ENCODE assay signal across 28 cellular contexts in the genomic region with DNA sequence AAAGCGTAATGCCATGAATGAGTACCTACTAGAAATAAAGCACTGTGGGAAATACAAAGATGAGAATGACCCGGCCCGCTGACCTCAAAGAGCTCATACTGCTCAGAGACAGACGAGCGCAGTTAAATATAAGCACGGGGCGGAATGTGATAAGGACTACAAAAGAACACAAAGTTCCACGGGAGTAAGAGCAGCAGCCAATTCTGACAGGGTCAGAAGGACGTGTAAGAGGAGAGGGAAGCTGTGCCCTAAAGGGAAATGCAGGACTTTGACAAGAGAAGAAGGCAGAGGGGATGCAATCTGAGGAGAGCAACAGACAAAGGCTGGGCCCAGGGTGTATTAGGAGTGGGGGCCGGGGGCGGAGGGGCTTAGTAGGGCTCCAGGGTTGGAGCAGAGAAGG.
A peak's percentile ranks its signal among the peaks of the same experiment; 100 is the strongest.
DNase-seq lines count a peak whose midpoint lies in the region; ATAC-seq and TF ChIP-seq lines count a peak whose summit lies in the region.
"Had no signal": no experiment of that assay in that cellular context is flagged by ENCODE, and none has a peak within 500 bp of the region (broad histone marks: within the 10 kb centered on the region; RNA-seq: fewer than 3 reads in every experiment).

No MANE protein-coding gene starts in this region.

- no peak for TF ChIP-seq CTCF in cardiac muscle cell (IDR thresholded peaks at IDR 0.05; ENCODE audit: low read depth, low read length)
- no peak for TF ChIP-seq CTCF in lower lobe of right lung (IDR thresholded peaks at IDR 0.05)
- no peak for TF ChIP-seq CTCF in testis (IDR thresholded peaks at IDR 0.05)

- intact Hi-C loops in lower lobe of right lung (cut with DNase I) (no loop called here), testis (cut with DNase I; ENCODE audit: low total_unique reads) (no loop called here)

- DNase-seq in DMS153 (lab: John Stamatoyannopoulos, UW) (peak; percentile 1), DMS153 treated with DMSO at 0.1 percent for 48 hours (lab: John Stamatoyannopoulos, UW; ENCODE audit: unreplicated experiment) (no peak), cardiac muscle cell (ENCODE audit: low read depth in 1 of 2, low spot score in 1 of 2) (peak in 1 of 2 donors; percentile 88), lower lobe of right lung (no peak), testis (peak; percentile 88), ureter (ENCODE audit: low spot score) (no peak), COLO829 (ENCODE audit: low spot score) (no peak)
- DNase-seq: activated CD4-positive, alpha-beta T cell treated with anti-CD3 and anti-CD28 coated beads for 36 hours; activated gamma-delta T cell treated with Interleukin-2 at 50 U/mL for 16 hours; activated T-cell treated with anti-CD3 and anti-CD28 coated beads, Interleukin-2, amount 50 U/mL, for 1 hour; CD4-positive, CD25-positive, alpha-beta regulatory T cell; DMS53; GDM1; islet precursor cell; MG63; NCI-H1417; NCI-H524 treated with DMSO at 0.1 percent for 48 hours; nucleus accumbens; stimulated activated CD4-positive, alpha-beta T cell treated with anti-CD3 and anti-CD28 coated beads, Interleukin-12 subunit alpha, Interleukin-12 subunit beta, amount 100 ng/mL, for 4 hours; stimulated activated CD4-positive, alpha-beta T cell treated with anti-CD3 and anti-CD28 coated beads, Interleukin-4, amount 100 ng/mL, for 24 hours; stimulated activated naive CD4-positive, alpha-beta T cell; thyroid gland had no signal

- WGBS in testis, 2 donors = 45% methylated on average over 11 of the region's 11 CpGs

- H3K27me3 ChIP-seq in cardiac muscle cell = no peaks in the 10 kb centered on the region
- H3K27me3 ChIP-seq in lower lobe of right lung (ENCODE audit: low read depth) = no peaks in the 10 kb centered on the region
- no peaks in the 10 kb centered on the region for H3K27me3 ChIP-seq in testis
- H3K27me3 ChIP-seq: esophagus muscularis mucosa, gastroesophageal sphincter, MG63, thyroid gland had no signal

- peak overlapping the region; percentile 84 for H3K27ac ChIP-seq in cardiac muscle cell
- no peak overlapping the region for H3K27ac ChIP-seq in lower lobe of right lung
- H3K27ac ChIP-seq in testis = peak overlapping the region; percentile 28 to 78
- H3K27ac ChIP-seq: 22Rv1, esophagus muscularis mucosa, gastroesophageal sphincter, thyroid gland had no signal

- H3K4me1 ChIP-seq in cardiac muscle cell (ENCODE audit: low read depth) (peaks cover 14% of the 10 kb centered on the region), lower lobe of right lung (no peaks in the 10 kb centered on the region), testis (peaks cover 4% of the 10 kb centered on the region)
- H3K4me1 ChIP-seq: gastroesophageal sphincter, thyroid gland had no signal

- ATAC-seq in lower lobe of right lung = peak; percentile 51 to 55
- no peak for ATAC-seq in GM21423 (IDR thresholded peaks at IDR 0.05; ENCODE audit: unreplicated experiment)
- ATAC-seq: activated CD4-positive, alpha-beta T cell treated with anti-CD3 and anti-CD28 coated beads for 36 hours; gastroesophageal sphincter; K562; Panc1 had no signal

- no peaks in the 10 kb centered on the region for H3K9me3 ChIP-seq in cardiac muscle cell (ENCODE audit: low read depth)
- no peaks in the 10 kb centered on the region for H3K9me3 ChIP-seq in lower lobe of right lung
- H3K9me3 ChIP-seq in testis = no peaks in the 10 kb centered on the region
- H3K9me3 ChIP-seq: esophagus muscularis mucosa, gastroesophageal sphincter, MG63, thyroid gland had no signal

- H3K4me3 ChIP-seq in cardiac muscle cell (no peak overlapping the region), lower lobe of right lung (no peak overlapping the region), testis (no peak overlapping the region)
- H3K4me3 ChIP-seq: esophagus muscularis mucosa, gastroesophageal sphincter, K562, MG63, thyroid gland had no signal

- no peak for TF ChIP-seq POLR2A in testis (IDR thresholded peaks at IDR 0.05)

- H3K36me3 ChIP-seq in cardiac muscle cell = no peaks in the 10 kb centered on the region
- H3K36me3 ChIP-seq in lower lobe of right lung = no peaks in the 10 kb centered on the region
- H3K36me3 ChIP-seq in testis (ENCODE audit: low read depth, missing control alignments) = no peaks in the 10 kb centered on the region
- H3K36me3 ChIP-seq: MG63, thyroid gland had no signal

Comparison
In these comparisons a context has a peak if more than half of its experiments do, and no peak if none do; other contexts are left out.
1. DNase-seq: peak in DMS153 (single experiment) and testis (single experiment); none in DMS153 treated with DMSO at 0.1 percent for 48 hours (single experiment), lower lobe of right lung (single experiment), ureter (single experiment) and COLO829 (single experiment).